9 cellular contexts compared by ENCODE assay signal in the genomic region with DNA sequence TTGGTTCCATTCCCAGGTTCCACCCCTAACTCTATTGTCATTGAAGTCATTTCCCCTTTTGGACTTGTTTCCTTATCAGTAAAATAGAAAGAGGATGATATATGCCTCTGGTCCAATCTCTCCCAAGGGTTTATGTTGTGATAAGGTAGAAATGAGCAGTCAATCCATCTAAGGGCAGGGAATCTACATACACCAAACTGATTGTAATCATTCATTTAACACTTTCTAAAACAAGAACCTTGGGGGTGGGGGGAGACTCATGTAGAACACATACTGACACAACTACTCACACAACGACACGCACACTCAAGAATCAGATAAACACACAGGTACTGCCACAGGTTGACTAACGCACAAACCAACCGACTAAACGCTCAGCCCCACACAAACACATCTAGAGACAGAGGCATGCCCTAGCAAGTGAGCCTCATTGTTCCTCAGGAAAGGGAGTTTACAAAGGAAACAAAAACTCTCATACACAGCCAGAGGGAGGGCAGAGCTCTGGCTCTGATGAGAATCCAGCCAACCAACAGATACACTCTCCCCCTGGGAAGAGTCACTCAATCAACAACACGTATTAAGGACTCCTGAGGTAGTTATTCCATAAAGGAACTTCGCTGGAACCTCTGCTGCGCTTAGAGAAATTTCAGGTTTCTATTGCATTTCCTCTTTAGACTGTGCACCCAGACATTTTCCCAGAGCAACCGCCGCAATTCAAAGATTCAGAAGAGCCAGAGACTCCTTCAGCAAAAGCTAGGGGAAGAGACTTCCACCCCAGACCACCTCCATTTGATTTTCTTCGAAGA. TPM values are rescaled to one million over a fixed set of nuclear protein-coding genes. Genes with fewer than 3 reads are reported as not detected.
DNase-seq lines count a peak whose midpoint lies in the region; ATAC-seq, FAIRE-seq and TF ChIP-seq lines count a peak whose summit lies in the region.
"Had no signal": no experiment of that assay in that cellular context is flagged by ENCODE, and none has a peak within 500 bp of the region (broad histone marks: within the 10 kb centered on the region; RNA-seq: fewer than 3 reads in every experiment).

No MANE protein-coding gene starts in this region.

- CTCF ChIA-PET in H1 (lab: Charles Lee; ENCODE audit: partially characterized antibody) = interaction anchor here (0.6 to 3.5 kb wide), 12 partner anchors 10 to 150 kb away, joined by 3 to 26 read pairs (median 5); partner anchors contain the start of genes KLHDC9 and USF1

- ATAC-seq in Right ventricle myocardium inferior (peak; percentile 43), naive B cell (ENCODE audit: low read depth in 2 of 2) (peak in 1 of 2 donors; percentile 0), HG02588 (IDR thresholded peaks at IDR 0.05; ENCODE audit: unreplicated experiment) (no peak)
- no peak for ATAC-seq in activated CD4-positive, CD25-positive, alpha-beta regulatory T cell treated with anti-CD3 and anti-CD28 coated beads, Interleukin-2, amount 50 U/mL, for 24 hours

- 0 out of 2 replicates have a peak overlapping the region, but pooled peaks have one; percentile 6 for H2BK20ac ChIP-seq in H1 (ENCODE audit: low read length)

- H3K18ac ChIP-seq in H1 (ENCODE audit: extremely low read depth, low read length) = peak overlapping the region; percentile 75; the same call in 1 of the 2 replicates

- H2BK5ac ChIP-seq in H1 (ENCODE audit: low read depth, low read length) = peak overlapping the region; percentile 98

- peak overlapping the region; percentile 76 for H3K4me3 ChIP-seq in OCI-LY1 (ENCODE audit: low read depth, low read length, poor library complexity, severe bottlenecking)
- peak overlapping the region; percentile 79 to 97 (median 95) for H3K4me3 ChIP-seq in H1 (ENCODE audit: extremely low read depth in 1 of 4, insufficient read depth in 2 of 4, low read depth in 3 of 4, low read length in 4 of 4)

- H4K8ac ChIP-seq in H1 (ENCODE audit: extremely low read depth, insufficient read depth, low read length) = peak overlapping the region; percentile 99; the same call in 1 of the 2 replicates

- no peak overlapping the region for H3K14ac ChIP-seq in H1 (ENCODE audit: insufficient read length)

- H3F3A ChIP-seq in OCI-LY1 (ENCODE audit: insufficient read depth, low read length) = no peaks in the 10 kb centered on the region

- no peak for TF ChIP-seq RAD21 in H1 (IDR thresholded peaks at IDR 0.05 in 1 of 2, conservative IDR thresholded peaks at IDR 0.05 in 1 of 2; ENCODE audit: low read depth in 2 of 2, low read length in 2 of 2)

- H4K5ac ChIP-seq in H1 (ENCODE audit: insufficient read length, low read depth, low read length) = peak overlapping the region; percentile 79

- H3K4ac ChIP-seq in H1 (replicated peaks; ENCODE audit: insufficient read length, low read depth, low read length) = no peak overlapping the region

- no peak for TF ChIP-seq CTCF in OCI-LY1 (IDR thresholded peaks at IDR 0.05; ENCODE audit: low read length)
- no peak for TF ChIP-seq CTCF in H1 (IDR thresholded peaks at IDR 0.05; ENCODE audit: control extremely low read depth in 1 of 3, insufficient read depth in 1 of 3, low read depth in 1 of 3, low read length in 3 of 3)

- FAIRE-seq in H1 (lab: Jason Lieb, UNC) = no peak

- peak overlapping the region; percentile 68 for H4K91ac ChIP-seq in H1 (replicated peaks; ENCODE audit: insufficient read length, low read length)

- POLR2A ChIA-PET in H1 (lab: Charles Lee; ENCODE audit: partially characterized antibody) = interaction anchor here (0.7 to 3.9 kb wide), 25 partner anchors 8 to 374 kb away, joined by 3 to 50 read pairs (median 6); partner anchors contain the start of genes DEDD, KLHDC9, SLAMF1 and TSTD1

- peak overlapping the region; percentile 98; the same call in 1 of the 2 replicates for H2BK12ac ChIP-seq in H1 (ENCODE audit: low read depth, low read length)

- H2AK5ac ChIP-seq in H1 (ENCODE audit: low read depth, low read length) = no peak overlapping the region

- H2AFZ ChIP-seq in OCI-LY1 (ENCODE audit: low read length) (no peak overlapping the region), H1 (ENCODE audit: low read length) (no peak overlapping the region)

- WGBS in H1 (ENCODE audit: extremely low coverage in 1 of 2, insufficient coverage in 1 of 2, insufficient read length in 1 of 2, insufficient replicate concordance in 2 of 2, low coverage in 1 of 2, low lambda C conversion rate in 2 of 2, missing lambda C conversion rate in 1 of 2), 2 experiments = 1% methylated on average over 11 of the region's 11 CpGs; no CpG with 5 or more reads in 1 of the 2 experiments

- H3K27ac Mint-ChIP-seq in naive B cell = peak overlapping the region; percentile 65 to 98 (median 93)

- H3K27ac ChIP-seq in OCI-LY1 (ENCODE audit: low read depth, low read length, poor library complexity, severe bottlenecking) = peak overlapping the region; percentile 54
- peak overlapping the region; percentile 93 for H3K27ac ChIP-seq in H1 (ENCODE audit: low read depth, low read length)

- H2BK15ac ChIP-seq in H1 (ENCODE audit: low read length) = no peak overlapping the region; the same call in 1 of the 2 replicates

- no peaks in the 10 kb centered on the region for H3K27me3 Mint-ChIP-seq in naive B cell

- DNase-seq in Right ventricle myocardium inferior (ENCODE audit: missing footprints) (no peak), cardiac septum (ENCODE audit: low spot score) (no peak), H1 (ENCODE audit: low read depth in 1 of 2, low spot score in 2 of 2) (no peak), naive B cell (no peak), MV-4-11 (lab: John Stamatoyannopoulos, UW) (no peak)

- H3K9me2 ChIP-seq in OCI-LY1 (ENCODE audit: low read depth, low read length) = no peaks in the 10 kb centered on the region

- no peaks in the 10 kb centered on the region for H3K36me3 Mint-ChIP-seq in naive B cell

- no peaks in the 10 kb centered on the region for H3K27me3 ChIP-seq in OCI-LY1 (ENCODE audit: insufficient read depth, low read length)
- H3K27me3 ChIP-seq in H1 (replicated peaks in 1 of 4; ENCODE audit: control insufficient read depth in 3 of 4, extremely low read depth in 1 of 4, insufficient read depth in 3 of 4, low read length in 3 of 4) = no peaks in the 10 kb centered on the region

- intact Hi-C loops in Right ventricle myocardium inferior (cut with DNase I) = no loop called here
- intact Hi-C loops in cardiac septum (cut with DNase I) = loop anchor here (2.0 kb wide), 1 partner anchor 23 kb away; no protein-coding TSS in a partner anchor

- H3K9ac ChIP-seq in OCI-LY1 (ENCODE audit: low read length) = peak overlapping the region; percentile 72
- peak overlapping the region; percentile 80 to 95 (median 93) for H3K9ac ChIP-seq in H1 (replicated peaks in 1 of 4; ENCODE audit: extremely low read depth in 1 of 4, low read depth in 3 of 4, low read length in 3 of 4)

- H3K56ac ChIP-seq in H1 (replicated peaks; ENCODE audit: insufficient read length, low read depth, low read length) = peak overlapping the region; percentile 74

- peak overlapping the region; percentile 87 to 96 (median 92) for H3K4me3 Mint-ChIP-seq in naive B cell

- H3K79me1 ChIP-seq in H1 (ENCODE audit: low read depth, low read length) = peaks cover 10% of the 10 kb centered on the region

- H3K36me3 ChIP-seq in OCI-LY1 (ENCODE audit: insufficient read depth, low read length) = no peaks in the 10 kb centered on the region
- H3K36me3 ChIP-seq in H1 (ENCODE audit: control insufficient read depth in 2 of 4, insufficient read depth in 4 of 4, low read length in 3 of 4) = no peaks in the 10 kb centered on the region; a peak in 1 of 8 replicates

- H3K4me1 ChIP-seq in OCI-LY1 (ENCODE audit: insufficient read depth, low read length, severe bottlenecking) (peaks cover 41% of the 10 kb centered on the region), H1 (replicated peaks in 1 of 4; ENCODE audit: control insufficient read depth in 3 of 4, insufficient read depth in 4 of 4, low read length in 3 of 4) (peaks cover 7 to 17% (median 13%) of the 10 kb centered on the region in 4 experiments)

- H3K23me2 ChIP-seq in H1 (ENCODE audit: low read depth, low read length) = peaks cover 11% of the 10 kb centered on the region

- H3K4me2 ChIP-seq in OCI-LY1 (ENCODE audit: low read length) (peak overlapping the region; percentile 91), H1 (ENCODE audit: insufficient read depth in 1 of 2, low read depth in 2 of 2, low read length in 2 of 2) (peak overlapping the region; percentile 80 to 92)

- H3K9me3 ChIP-seq in OCI-LY1 (ENCODE audit: low read length) = no peaks in the 10 kb centered on the region
- H3K9me3 ChIP-seq in H1 (ENCODE audit: insufficient read depth in 2 of 2, low read depth in 1 of 2, low read length in 1 of 2) = no peaks in the 10 kb centered on the region

- TF ChIP-seq EP300 in H1 (IDR thresholded peaks at IDR 0.05; ENCODE audit: borderline replicate concordance in 1 of 2, low read depth in 2 of 2, low read length in 2 of 2) = no peak

- peaks cover 0 to 1% (median 0%) of the 10 kb centered on the region in 7 donors for H3K9me3 Mint-ChIP-seq in naive B cell

- peaks cover 30 to 31% (median 31%) of the 10 kb centered on the region in 3 donors for H3K4me1 Mint-ChIP-seq in naive B cell

- no peaks in the 10 kb centered on the region for H4K20me1 ChIP-seq in OCI-LY1 (ENCODE audit: insufficient read depth, low read length)
- peaks cover 6 to 13% of the 10 kb centered on the region in 2 experiments for H4K20me1 ChIP-seq in H1 (replicated peaks in 1 of 2; ENCODE audit: control insufficient read depth in 1 of 2, insufficient read depth in 2 of 2, low read length in 2 of 2)

- no peak; a peak in 1 of 3 replicates for TF ChIP-seq POLR2A in H1 (IDR thresholded peaks at IDR 0.05; ENCODE audit: control extremely low read depth in 1 of 2, low read depth in 2 of 2, low read length in 2 of 2)

- no peak overlapping the region for H3K23ac ChIP-seq in H1 (ENCODE audit: insufficient read length)

- H3K79me2 ChIP-seq in OCI-LY1 (ENCODE audit: insufficient read depth, low read length) (peaks cover 6% of the 10 kb centered on the region), H1 (ENCODE audit: control insufficient read depth in 1 of 2, insufficient read depth in 2 of 2, low read length in 2 of 2) (peaks cover 22 to 54% of the 10 kb centered on the region in 2 experiments)

- no peak overlapping the region for H2BK120ac ChIP-seq in H1 (replicated peaks; ENCODE audit: low read depth, low read length)

RNA-seq across cellular contexts. Expression of gene F11R, which starts 1.0 kb away (rescaled TPM):
- total RNA-seq in Right ventricle myocardium inferior (9.8 TPM), cardiac septum (10.3 TPM)
- 143 and 159 TPM in 2 replicates for total RNA-seq in H1 (2021; fragmentation: NEBNext Ultra II Directional; extraction: Animal tissue kit (Norgen Biotek cat#: 25700))
- polyA plus RNA-seq in H1 (2011; rRNA removed) (170 and 200 TPM in 2 replicates), naive B cell (ENCODE audit: low read depth in 6 of 6) (1 to 10 TPM; 5.2 to 9.2 (median 6.7) TPM)
- polyA plus RNA-seq in H1 (2011; cell fraction: cytosol; rRNA removed) = 209 TPM
- polyA plus RNA-seq in H1 (2011; cell fraction: nucleus; rRNA removed) = 263 TPM
- 95.6 to 141 TPM (median 108 TPM) in 4 replicates for polyA plus RNA-seq in H1 (2012, experiment 1 of 2)
- polyA plus RNA-seq in H1 (2012, experiment 2 of 2) = 73.5 TPM
- 109 TPM for polyA plus RNA-seq in H1 (2013, experiment 1 of 2)
- polyA plus RNA-seq in H1 (2013, experiment 2 of 2) = 126 TPM
- 478 and 502 TPM in 2 replicates for polyA minus RNA-seq in H1 (2011; rRNA and poly(A)+ RNA removed)
- polyA minus RNA-seq in H1 (2011; cell fraction: cytosol; rRNA and poly(A)+ RNA removed) = 112 TPM
- polyA minus RNA-seq in H1 (2011; cell fraction: nucleus; rRNA and poly(A)+ RNA removed) = 133 TPM

RNA-seq across cellular contexts. Expression of gene TSTD1, which starts 18.8 kb away (rescaled TPM):
- 10.5 TPM for total RNA-seq in Right ventricle myocardium inferior
- 12.0 TPM for total RNA-seq in cardiac septum
- 60.4 and 60.9 TPM in 2 replicates for total RNA-seq in H1 (2021; fragmentation: NEBNext Ultra II Directional; extraction: Animal tissue kit (Norgen Biotek cat#: 25700))
- polyA plus RNA-seq in H1 (2011; rRNA removed) = 314 and 360 TPM in 2 replicates
- 233 TPM for polyA plus RNA-seq in H1 (2011; cell fraction: cytosol; rRNA removed)
- polyA plus RNA-seq in H1 (2011; cell fraction: nucleus; rRNA removed) = 138 TPM
- polyA plus RNA-seq in H1 (2012, experiment 1 of 2) = 57.6 to 120 TPM (median 104 TPM) in 4 replicates
- polyA plus RNA-seq in H1 (2012, experiment 2 of 2) = 148 TPM
- polyA plus RNA-seq in H1 (2013, experiment 1 of 2) = 135 TPM
- polyA plus RNA-seq in H1 (2013, experiment 2 of 2) = 134 TPM
- 8.8 and 15.5 TPM in 2 replicates for polyA minus RNA-seq in H1 (2011; rRNA and poly(A)+ RNA removed)
- 20.8 TPM for polyA minus RNA-seq in H1 (2011; cell fraction: cytosol; rRNA and poly(A)+ RNA removed)
- polyA minus RNA-seq in H1 (2011; cell fraction: nucleus; rRNA and poly(A)+ RNA removed) = 26.1 TPM
- 100 to 1,000 TPM; 477 to 790 (median 657) TPM for polyA plus RNA-seq in naive B cell (ENCODE audit: low read depth in 6 of 6)

RNA-seq across cellular contexts. Expression of gene USF1, which starts 25.8 kb away (rescaled TPM):
- total RNA-seq in Right ventricle myocardium inferior (33.7 TPM), cardiac septum (29.2 TPM)
- total RNA-seq in H1 (2021; fragmentation: NEBNext Ultra II Directional; extraction: Animal tissue kit (Norgen Biotek cat#: 25700)) = 68.9 and 74.6 TPM in 2 replicates
- polyA plus RNA-seq in H1 (2011; rRNA removed) (45.7 and 50.3 TPM in 2 replicates), naive B cell (ENCODE audit: low read depth in 6 of 6) (10 to 100 TPM in 3 of 6 donors, 1 to 10 TPM in 3; 4.4 to 23.9 (median 9.7) TPM)
- polyA plus RNA-seq in H1 (2011; cell fraction: cytosol; rRNA removed) = 44.0 TPM
- polyA plus RNA-seq in H1 (2011; cell fraction: nucleus; rRNA removed) = 137 TPM
- polyA plus RNA-seq in H1 (2012, experiment 1 of 2) = 48.6 to 69.9 TPM (median 68.1 TPM) in 4 replicates
- 51.8 TPM for polyA plus RNA-seq in H1 (2012, experiment 2 of 2)
- polyA plus RNA-seq in H1 (2013, experiment 1 of 2) = 31.1 TPM
- polyA plus RNA-seq in H1 (2013, experiment 2 of 2) = 31.4 TPM
- 133 and 196 TPM in 2 replicates for polyA minus RNA-seq in H1 (2011; rRNA and poly(A)+ RNA removed)
- 47.3 TPM for polyA minus RNA-seq in H1 (2011; cell fraction: cytosol; rRNA and poly(A)+ RNA removed)
- 38.2 TPM for polyA minus RNA-seq in H1 (2011; cell fraction: nucleus; rRNA and poly(A)+ RNA removed)

RNA-seq across cellular contexts. Expression of gene ARHGAP30, which starts 49.7 kb away (rescaled TPM):
- 3.7 TPM for total RNA-seq in Right ventricle myocardium inferior
- total RNA-seq in cardiac septum = 2.6 TPM
- total RNA-seq in H1 (2021; fragmentation: NEBNext Ultra II Directional; extraction: Animal tissue kit (Norgen Biotek cat#: 25700)) = 0.39 and 0.40 TPM in 2 replicates
- polyA plus RNA-seq in H1 (2011; rRNA removed) = 0.27 and 0.50 TPM in 2 replicates
- polyA plus RNA-seq in H1 (2011; cell fraction: cytosol; rRNA removed) = 0.66 TPM
- 0.57 TPM for polyA plus RNA-seq in H1 (2011; cell fraction: nucleus; rRNA removed)
- polyA plus RNA-seq in H1 (2012, experiment 1 of 2) = 0.42 to 0.74 TPM (median 0.62 TPM) in 4 replicates
- polyA plus RNA-seq in H1 (2012, experiment 2 of 2) = 0.13 TPM
- 0.08 TPM for polyA plus RNA-seq in H1 (2013, experiment 1 of 2)
- polyA plus RNA-seq in H1 (2013, experiment 2 of 2) = 0.09 TPM
- 0.44 and 0.49 TPM in 2 replicates for polyA minus RNA-seq in H1 (2011; rRNA and poly(A)+ RNA removed)
- polyA minus RNA-seq in H1 (2011; cell fraction: cytosol; rRNA and poly(A)+ RNA removed) = not detected
- 0.30 TPM for polyA minus RNA-seq in H1 (2011; cell fraction: nucleus; rRNA and poly(A)+ RNA removed)
- 100 to 1,000 TPM in 1 of 6 donors, 10 to 100 TPM in 5; 42.4 to 154 (median 82.6) TPM for polyA plus RNA-seq in naive B cell (ENCODE audit: low read depth in 6 of 6)
- total RNA-seq: myocyte had no signal

Comparison
In these comparisons a context has a peak if more than half of its experiments do, and no peak if none do; other contexts are left out.
1. RNA of gene F11R, which starts 1.0 kb away (total RNA-seq): 143 to 159 TPM in H1; 10.3 TPM in cardiac septum (single experiment) and 9.8 TPM in Right ventricle myocardium inferior (single experiment); every median in the first group is over 10 times any median in the second.